Comparison of ENCODE assay signal across 16 cellular contexts in the genomic region with DNA sequence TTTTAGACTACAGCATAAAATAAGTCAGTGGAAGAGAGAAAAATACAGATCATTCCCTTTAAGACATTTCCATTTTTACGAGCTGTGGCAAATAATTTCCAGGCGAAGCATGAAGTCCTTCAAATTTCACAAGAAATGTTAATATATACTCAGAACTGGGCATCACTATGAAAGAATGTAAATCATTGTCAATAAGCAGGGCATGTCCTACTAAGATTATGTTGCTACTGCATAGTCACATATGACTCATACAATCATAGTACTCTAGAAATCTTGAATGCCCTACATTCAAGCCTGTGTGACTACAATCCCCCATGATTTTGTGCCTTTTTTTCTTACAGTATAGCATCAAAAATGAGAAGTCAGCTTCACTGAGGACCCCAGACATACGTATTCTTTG.
DNase-seq lines count a peak whose midpoint lies in the region; ATAC-seq and TF ChIP-seq lines count a peak whose summit lies in the region.
"Had no signal": no experiment of that assay in that cellular context is flagged by ENCODE, and none has a peak within 500 bp of the region (broad histone marks: within the 10 kb centered on the region; RNA-seq: fewer than 3 reads in every experiment).

No MANE protein-coding gene starts in this region.

- H3K4me3 ChIP-seq in SJSA1 (no peak overlapping the region), gastroesophageal sphincter (no peak overlapping the region)
- H3K4me3 ChIP-seq: esophagus squamous epithelium had no signal

- no peak for TF ChIP-seq POLR2A in gastroesophageal sphincter (IDR thresholded peaks at IDR 0.05)

- TF ChIP-seq CTCF in gastroesophageal sphincter (IDR thresholded peaks at IDR 0.05), result no peak

- H3K36me3 ChIP-seq in SJSA1 (no peaks in the 10 kb centered on the region), gastroesophageal sphincter (no peaks in the 10 kb centered on the region)
- H3K36me3 ChIP-seq: esophagus squamous epithelium, neutrophil had no signal

- H3K27ac ChIP-seq in SJSA1 (peak overlapping the region; percentile 6; the same call in 1 of the 2 replicates), gastroesophageal sphincter (no peak overlapping the region)
- H3K27ac ChIP-seq: 22Rv1, esophagus squamous epithelium, neutrophil had no signal

- 56 to 80% methylated on average over 3 of the region's 3 CpGs for WGBS in gastroesophageal sphincter (ENCODE audit: low coverage in 1 of 2), 2 donors

- H3K27me3 ChIP-seq in SJSA1 (replicated peaks) (no peaks in the 10 kb centered on the region), gastroesophageal sphincter (no peaks in the 10 kb centered on the region)
- H3K27me3 ChIP-seq: esophagus squamous epithelium, neutrophil had no signal

- no peak for TF ChIP-seq EP300 in gastroesophageal sphincter (IDR thresholded peaks at IDR 0.05)

- H3K4me1 ChIP-seq in SJSA1 (replicated peaks) (peaks cover 10% of the 10 kb centered on the region), gastroesophageal sphincter (no peaks in the 10 kb centered on the region)
- H3K4me1 ChIP-seq: esophagus squamous epithelium had no signal

- no peak for ATAC-seq in gastroesophageal sphincter

- H3K9me3 ChIP-seq in SJSA1 (replicated peaks) (no peaks in the 10 kb centered on the region), gastroesophageal sphincter (no peaks in the 10 kb centered on the region)
- H3K9me3 ChIP-seq: esophagus squamous epithelium, neutrophil had no signal

- DNase-seq in DMS53 (lab: John Stamatoyannopoulos, UW) (peak; percentile 15), DMS53 treated with DMSO at 0.1 percent for 48 hours (lab: John Stamatoyannopoulos, UW; ENCODE audit: unreplicated experiment) (no peak), SJSA1 (ENCODE audit: low read depth in 1 of 2, low spot score in 2 of 2) (peak in 1 of 2 experiments; percentile 54), fibroblast of gingiva (ENCODE audit: low read depth) (peak; percentile 86), stromal cell of bone marrow (ENCODE audit: low read depth) (peak; percentile 53), activated gamma-delta T cell (lab: John Stamatoyannopoulos, UW) (no peak)
- DNase-seq in activated CD4-positive, CD25-positive, alpha-beta regulatory T cell (lab: John Stamatoyannopoulos, UW), result no peak
- DNase-seq: activated naive CD4-positive, alpha-beta T cell treated with anti-CD3 and anti-CD28 coated beads for 36 hours; esophagus squamous epithelium; HFFc6; NCI-H1092; stimulated activated CD4-positive, alpha-beta T cell treated with anti-CD3 and anti-CD28 coated beads, Interleukin-12 subunit alpha, Interleukin-12 subunit beta, amount 100 ng/mL, for 4 hours; SW 1271 had no signal

Comparison
In these comparisons a context has a peak if more than half of its experiments do, and no peak if none do; other contexts are left out.
1. DNase-seq: peak in DMS53 (single experiment), fibroblast of gingiva (single experiment) and stromal cell of bone marrow (single experiment); none in DMS53 treated with DMSO at 0.1 percent for 48 hours (single experiment), activated CD4-positive, CD25-positive, alpha-beta regulatory T cell (0 of 4) and activated gamma-delta T cell (single experiment).